ENCODE assay signal across 18 cellular contexts in the genomic region with DNA sequence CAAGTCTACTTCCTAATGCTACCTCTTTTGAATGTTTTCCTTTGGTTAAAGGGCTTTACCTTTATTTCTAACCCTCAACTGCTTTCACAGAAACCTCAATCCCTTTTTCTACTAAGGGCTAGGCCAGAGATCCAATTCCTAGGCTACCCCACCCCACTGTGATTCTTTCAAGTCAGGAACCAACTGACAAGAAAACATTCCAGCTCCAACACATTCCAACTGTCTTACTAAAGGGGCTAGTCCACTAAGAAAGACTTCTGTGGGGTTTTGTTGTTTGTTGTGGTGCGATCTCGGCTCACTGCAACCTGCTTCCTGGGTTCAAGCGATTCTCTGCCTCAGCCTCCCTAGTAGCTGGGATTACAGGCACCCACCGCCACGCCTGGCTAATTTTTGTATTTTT.
A peak's percentile ranks its signal among the peaks of the same experiment; 100 is the strongest.
DNase-seq lines count a peak whose midpoint lies in the region; ATAC-seq and TF ChIP-seq lines count a peak whose summit lies in the region.
"Had no signal": no experiment of that assay in that cellular context is flagged by ENCODE, and none has a peak within 500 bp of the region (broad histone marks: within the 10 kb centered on the region; RNA-seq: fewer than 3 reads in every experiment).

No MANE protein-coding gene starts in this region.

- H3K4me2 ChIP-seq in mesendoderm (ENCODE audit: low read length): no peak overlapping the region

- no peaks in the 10 kb centered on the region for H3K36me3 ChIP-seq in left ventricle myocardium inferior
- no peaks in the 10 kb centered on the region for H3K36me3 ChIP-seq in mesendoderm (ENCODE audit: control insufficient read depth, insufficient read depth, low read length)
- no peaks in the 10 kb centered on the region for H3K36me3 ChIP-seq in aorta (ENCODE audit: control insufficient read depth in 1 of 2, insufficient read depth in 2 of 2, low read length in 1 of 2)
- H3K36me3 ChIP-seq: adrenal gland, colonic mucosa, upper lobe of left lung had no signal

- H2BK15ac ChIP-seq in mesendoderm (replicated peaks; ENCODE audit: low read depth): no peak overlapping the region

- WGBS in mesendoderm (ENCODE audit: extremely low coverage, insufficient coverage, low lambda C conversion rate): no CpG with 5 or more reads among the region's 5 CpGs
- WGBS in aorta, 2 donors: 89 to 91% methylated on average over 5 of the region's 5 CpGs

- H3K27me3 ChIP-seq in left ventricle myocardium inferior (ENCODE audit: low read depth) (no peaks in the 10 kb centered on the region), mesendoderm (ENCODE audit: insufficient read depth, low read length, poor library complexity) (no peaks in the 10 kb centered on the region), aorta (ENCODE audit: control insufficient read depth in 1 of 2, insufficient read depth in 2 of 2, low read length in 1 of 2) (no peaks in the 10 kb centered on the region)
- H3K27me3 ChIP-seq: adrenal gland, colonic mucosa, upper lobe of left lung had no signal

- no peak overlapping the region for H2BK5ac ChIP-seq in mesendoderm (ENCODE audit: low read length)

- H2AK5ac ChIP-seq in mesendoderm (ENCODE audit: low read length): no peak overlapping the region

- no peak overlapping the region for H3K4me3 ChIP-seq in left ventricle myocardium inferior
- H3K4me3 ChIP-seq in cardiac fibroblast (replicated peaks in 1 of 2; ENCODE audit: low read depth in 2 of 2, low read length in 2 of 2): no peak overlapping the region
- H3K4me3 ChIP-seq in mesendoderm (ENCODE audit: low read length): no peak overlapping the region
- H3K4me3 ChIP-seq in aorta (ENCODE audit: low read length in 2 of 2): no peak overlapping the region
- H3K4me3 ChIP-seq: adrenal gland, colonic mucosa, upper lobe of left lung had no signal

- TF ChIP-seq CTCF in left ventricle myocardium inferior (IDR thresholded peaks at IDR 0.05; ENCODE audit: borderline replicate concordance) (no peak), cardiac fibroblast (IDR thresholded peaks at IDR 0.05; ENCODE audit: low read depth, low read length) (no peak)

- H3K23ac ChIP-seq in mesendoderm (ENCODE audit: low read length): no peak overlapping the region

- peaks cover 10% of the 10 kb centered on the region for H3K79me1 ChIP-seq in mesendoderm (ENCODE audit: low read length)

- H3K9ac ChIP-seq in mesendoderm (ENCODE audit: low read length): no peak overlapping the region

- no peak overlapping the region for H4K8ac ChIP-seq in mesendoderm (ENCODE audit: low read depth, low read length)

- no peak overlapping the region for H4K5ac ChIP-seq in mesendoderm (ENCODE audit: low read length)

- no peak overlapping the region for H3K18ac ChIP-seq in mesendoderm (ENCODE audit: low read length)

- H2BK120ac ChIP-seq in mesendoderm (ENCODE audit: low read depth, low read length): no peak overlapping the region

- H3K27ac ChIP-seq in left ventricle myocardium inferior (replicated peaks): peak overlapping the region; percentile 57
- H3K27ac ChIP-seq in mesendoderm (ENCODE audit: low read depth, low read length): no peak overlapping the region
- H3K27ac ChIP-seq in aorta (ENCODE audit: low read depth in 1 of 2, low read length in 2 of 2): peak overlapping the region; percentile 57 to 73
- H3K27ac ChIP-seq: adrenal gland, colonic mucosa, upper lobe of left lung had no signal

- no peak overlapping the region for H3K4ac ChIP-seq in mesendoderm (ENCODE audit: low read depth, low read length)

- peaks cover 98% of the 10 kb centered on the region for H3K4me1 ChIP-seq in left ventricle myocardium inferior
- no peaks in the 10 kb centered on the region for H3K4me1 ChIP-seq in mesendoderm (ENCODE audit: control insufficient read depth, low read depth, low read length)
- peaks cover 1 to 3% of the 10 kb centered on the region in 2 donors for H3K4me1 ChIP-seq in aorta (ENCODE audit: control insufficient read depth in 1 of 2, insufficient read depth in 2 of 2, low read length in 2 of 2)
- H3K4me1 ChIP-seq: colonic mucosa had no signal

- H3K9me3 ChIP-seq in left ventricle myocardium inferior (replicated peaks) (no peaks in the 10 kb centered on the region), aorta (ENCODE audit: control insufficient read depth, low read length) (no peaks in the 10 kb centered on the region)
- H3K9me3 ChIP-seq: adrenal gland, colonic mucosa, upper lobe of left lung had no signal

- intact Hi-C loops in left ventricle myocardium inferior (cut with micrococcal nuclease) (no loop called here), Right ventricle myocardium superior (cut with DNase I) (no loop called here), aorta (cut with DNase I) (no loop called here)

- peaks cover 7% of the 10 kb centered on the region for H3K79me2 ChIP-seq in mesendoderm (ENCODE audit: control insufficient read depth, insufficient read depth, low read length)

- DNase-seq in left ventricle myocardium inferior (no peak), Right ventricle myocardium superior (no peak), cardiac fibroblast (ENCODE audit: low read depth in 2 of 2) (peak; percentile 26 to 30), mesendoderm (peak; percentile 74), aorta (no peak), COR-L47 (lab: John Stamatoyannopoulos, UW) (no peak)
- DNase-seq: activated B cell treated with CpG ODN at 0.5 μM for 24 hours; activated effector memory CD4-positive, alpha-beta T cell treated with Interleukin-2 at 50 U/mL for 16 hours; adrenal gland; colonic mucosa; mesenchymal stem cell; NCI-H1930; stimulated activated CD4-positive, alpha-beta T cell treated with anti-CD3 and anti-CD28 coated beads, Interleukin-15, amount 100 ng/mL, for 24 hours; stimulated activated naive CD4-positive, alpha-beta T cell; upper lobe of left lung had no signal

- H3K56ac ChIP-seq in mesendoderm (ENCODE audit: low read length): no peak overlapping the region

- no peak for ATAC-seq in Right ventricle myocardium superior (ENCODE audit: poor library complexity)
- ATAC-seq in aorta (ENCODE audit: low FRiP score): no peak
- ATAC-seq in GM21367 (IDR thresholded peaks at IDR 0.05; ENCODE audit: unreplicated experiment): no peak
- no peak for ATAC-seq in GM18868 (IDR thresholded peaks at IDR 0.05; ENCODE audit: unreplicated experiment)
- ATAC-seq: HepG2 had no signal

Comparison
In these comparisons a context has a peak if more than half of its experiments do, and no peak if none do; other contexts are left out.
1. DNase-seq: peak in cardiac fibroblast (2 of 2) and mesendoderm (single experiment); none in left ventricle myocardium inferior (single experiment), Right ventricle myocardium superior (single experiment), aorta (0 of 2) and COR-L47 (single experiment).